Comparison of ENCODE assay signal across 8 cellular contexts in the genomic region with DNA sequence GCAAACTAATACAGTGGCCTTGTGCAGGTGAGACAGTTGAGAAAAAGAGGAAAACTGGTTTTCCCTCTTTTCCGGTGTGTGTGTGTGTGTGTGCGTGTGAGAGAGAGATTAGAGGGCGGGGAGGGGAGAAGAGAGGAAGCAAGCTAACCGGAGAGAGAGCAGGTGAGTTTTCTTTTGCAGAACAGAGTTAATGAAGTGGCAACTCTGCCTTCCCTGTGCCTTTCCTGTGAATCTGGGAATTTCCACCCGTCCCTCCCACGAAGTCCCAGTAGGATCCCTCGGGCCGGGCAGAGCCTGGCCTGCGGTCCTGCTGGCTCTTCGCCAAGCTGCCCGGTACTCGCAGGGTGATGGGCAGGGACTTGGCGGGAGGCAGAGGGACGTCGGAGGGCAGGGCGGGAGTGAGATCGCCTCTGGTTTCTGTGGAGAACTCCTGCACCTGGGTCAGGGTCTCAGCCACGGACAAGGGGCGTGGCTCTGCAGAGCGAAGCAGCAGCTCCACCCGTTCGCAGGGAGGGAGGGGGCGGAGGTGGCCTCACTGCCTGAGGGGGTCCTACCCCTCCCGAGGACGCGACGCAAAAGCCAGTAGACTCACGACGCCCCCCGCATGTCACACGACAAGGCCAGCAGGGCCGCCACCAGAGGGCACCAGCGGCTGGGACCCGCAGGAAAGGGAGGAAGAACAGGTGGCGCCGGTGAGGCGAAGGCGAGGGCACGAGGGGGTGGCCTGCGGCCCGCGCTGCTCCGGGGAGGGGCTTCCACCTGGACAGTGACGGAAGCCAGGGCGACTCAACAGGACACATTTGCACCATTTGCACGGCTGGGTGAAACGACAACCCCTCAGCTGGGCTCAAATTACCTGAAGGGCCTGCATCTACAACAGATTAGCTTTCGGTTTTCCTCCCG. TPM values are rescaled to one million over a fixed set of nuclear protein-coding genes. Genes with fewer than 3 reads are reported as not detected.
A peak's percentile ranks its signal among the peaks of the same experiment; 100 is the strongest.
DNase-seq lines count a peak whose midpoint lies in the region; TF ChIP-seq lines count a peak whose summit lies in the region.

No MANE protein-coding gene starts in this region.

- H3K9ac ChIP-seq in neural cell (ENCODE audit: low read length) (no peak overlapping the region), subcutaneous abdominal adipose tissue (ENCODE audit: low read length in 5 of 5) (peak overlapping the region in 4 of 5 donors; percentile 5 to 72 (median 58))

- no peak overlapping the region for H2AFZ ChIP-seq in neural cell (ENCODE audit: low read depth, low read length)

- H3K27ac Mint-ChIP-seq in activated T-cell treated with anti-CD3 and anti-CD28 coated beads, Interleukin-2, amount 50 U/mL, for 24 hours, result no peak overlapping the region

- DNase-seq in EL (peak; percentile 41), HK-2 (ENCODE audit: unreplicated experiment) (peak; percentile 79), NOMO-1 treated with DMSO at 0.1 percent for 48 hours (lab: John Stamatoyannopoulos, UW; ENCODE audit: unreplicated experiment) (peak; percentile 60), fibroblast of mammary gland (ENCODE audit: low read depth) (peak; percentile 11), putamen (ENCODE audit: low spot score) (no peak)
- DNase-seq in activated T-cell treated with anti-CD3 and anti-CD28 coated beads, Interleukin-2, amount 50 U/mL, for 24 hours, result peak; percentile 83

- no peak for TF ChIP-seq EP300 in neural cell (conservative IDR thresholded peaks at IDR 0.05; ENCODE audit: poor library complexity, severe bottlenecking)

- peaks cover 17% of the 10 kb centered on the region for H3K4me1 Mint-ChIP-seq in activated T-cell treated with anti-CD3 and anti-CD28 coated beads, Interleukin-2, amount 50 U/mL, for 24 hours (ENCODE audit: low read depth)

- peaks cover 3 to 28% (median 20%) of the 10 kb centered on the region in 5 donors for H3K4me1 ChIP-seq in subcutaneous abdominal adipose tissue (ENCODE audit: control insufficient read depth in 5 of 5, insufficient read depth in 5 of 5, low read length in 5 of 5)

- peak overlapping the region; percentile 34 for H3K4me3 ChIP-seq in fibroblast of mammary gland (ENCODE audit: control insufficient read depth, low read depth, low read length)
- H3K4me3 ChIP-seq in neural cell (ENCODE audit: low read length), result no peak overlapping the region
- H3K4me3 ChIP-seq in subcutaneous abdominal adipose tissue (ENCODE audit: low read depth in 1 of 5, low read length in 5 of 5), result peak overlapping the region; percentile 31 to 77 (median 75)

- no peaks in the 10 kb centered on the region for H3F3A ChIP-seq in neural cell (ENCODE audit: insufficient read depth, low read length, poor library complexity, severe bottlenecking)

- no peaks in the 10 kb centered on the region for H4K20me1 ChIP-seq in neural cell (ENCODE audit: insufficient read depth)

- H3K27me3 ChIP-seq in neural cell (ENCODE audit: insufficient read depth, low read depth, low read length) (no peaks in the 10 kb centered on the region), subcutaneous abdominal adipose tissue (ENCODE audit: control insufficient read depth in 5 of 5, insufficient read depth in 4 of 5, low read length in 5 of 5) (no peaks in the 10 kb centered on the region)

- TF ChIP-seq CTCF in fibroblast of mammary gland (conservative IDR thresholded peaks at IDR 0.05; ENCODE audit: control insufficient read depth, insufficient read depth, low read depth, low read length), result peak; percentile 46
- TF ChIP-seq CTCF in neural cell (IDR thresholded peaks at IDR 0.05; ENCODE audit: poor library complexity, severe bottlenecking), result peak; percentile 26

- peak overlapping the region; percentile 56 for H3K4me3 Mint-ChIP-seq in activated T-cell treated with anti-CD3 and anti-CD28 coated beads, Interleukin-2, amount 50 U/mL, for 24 hours

- H3K27ac ChIP-seq in neural cell (ENCODE audit: low read length) (no peak overlapping the region), subcutaneous abdominal adipose tissue (ENCODE audit: low read depth, low read length) (no peak overlapping the region)

- H3K9me3 ChIP-seq in neural cell (ENCODE audit: low read length) (no peaks in the 10 kb centered on the region), subcutaneous abdominal adipose tissue (ENCODE audit: control insufficient read depth in 5 of 5, low read length in 5 of 5) (peaks cover 0 to 7% (median 0%) of the 10 kb centered on the region in 5 donors)

- H3K36me3 ChIP-seq in neural cell (ENCODE audit: insufficient read depth, low read length) (no peaks in the 10 kb centered on the region), subcutaneous abdominal adipose tissue (ENCODE audit: control insufficient read depth in 5 of 5, insufficient read depth in 5 of 5, low read length in 5 of 5) (no peaks in the 10 kb centered on the region)

- H3K27me3 Mint-ChIP-seq in activated T-cell treated with anti-CD3 and anti-CD28 coated beads, Interleukin-2, amount 50 U/mL, for 24 hours, result peaks cover 5% of the 10 kb centered on the region

- no peak for TF ChIP-seq RAD21 in neural cell (conservative IDR thresholded peaks at IDR 0.05)

- no peaks in the 10 kb centered on the region for H3K9me2 ChIP-seq in neural cell (ENCODE audit: insufficient read depth, low read length)

- no peaks in the 10 kb centered on the region for H3K79me2 ChIP-seq in neural cell (replicated peaks; ENCODE audit: insufficient read depth, low read length)

- peaks cover 4% of the 10 kb centered on the region for H3K9me3 Mint-ChIP-seq in activated T-cell treated with anti-CD3 and anti-CD28 coated beads, Interleukin-2, amount 50 U/mL, for 24 hours

- no peaks in the 10 kb centered on the region for H3K36me3 Mint-ChIP-seq in activated T-cell treated with anti-CD3 and anti-CD28 coated beads, Interleukin-2, amount 50 U/mL, for 24 hours (ENCODE audit: low read depth)

- no peak overlapping the region for H3K4me2 ChIP-seq in neural cell (ENCODE audit: low read length)

TF ChIP-seq in neural cell, 6 proteins besides CTCF, POLR2A, EP300 and RAD21:
- TF ChIP-seq MXI1 (conservative IDR thresholded peaks at IDR 0.05; ENCODE audit: poor library complexity, severe bottlenecking) (no peak), EZH2 (IDR thresholded peaks at IDR 0.05; ENCODE audit: borderline replicate concordance, insufficient read depth, low read length, poor library complexity, severe bottlenecking) (no peak)
- TF ChIP-seq, protein P1, sequence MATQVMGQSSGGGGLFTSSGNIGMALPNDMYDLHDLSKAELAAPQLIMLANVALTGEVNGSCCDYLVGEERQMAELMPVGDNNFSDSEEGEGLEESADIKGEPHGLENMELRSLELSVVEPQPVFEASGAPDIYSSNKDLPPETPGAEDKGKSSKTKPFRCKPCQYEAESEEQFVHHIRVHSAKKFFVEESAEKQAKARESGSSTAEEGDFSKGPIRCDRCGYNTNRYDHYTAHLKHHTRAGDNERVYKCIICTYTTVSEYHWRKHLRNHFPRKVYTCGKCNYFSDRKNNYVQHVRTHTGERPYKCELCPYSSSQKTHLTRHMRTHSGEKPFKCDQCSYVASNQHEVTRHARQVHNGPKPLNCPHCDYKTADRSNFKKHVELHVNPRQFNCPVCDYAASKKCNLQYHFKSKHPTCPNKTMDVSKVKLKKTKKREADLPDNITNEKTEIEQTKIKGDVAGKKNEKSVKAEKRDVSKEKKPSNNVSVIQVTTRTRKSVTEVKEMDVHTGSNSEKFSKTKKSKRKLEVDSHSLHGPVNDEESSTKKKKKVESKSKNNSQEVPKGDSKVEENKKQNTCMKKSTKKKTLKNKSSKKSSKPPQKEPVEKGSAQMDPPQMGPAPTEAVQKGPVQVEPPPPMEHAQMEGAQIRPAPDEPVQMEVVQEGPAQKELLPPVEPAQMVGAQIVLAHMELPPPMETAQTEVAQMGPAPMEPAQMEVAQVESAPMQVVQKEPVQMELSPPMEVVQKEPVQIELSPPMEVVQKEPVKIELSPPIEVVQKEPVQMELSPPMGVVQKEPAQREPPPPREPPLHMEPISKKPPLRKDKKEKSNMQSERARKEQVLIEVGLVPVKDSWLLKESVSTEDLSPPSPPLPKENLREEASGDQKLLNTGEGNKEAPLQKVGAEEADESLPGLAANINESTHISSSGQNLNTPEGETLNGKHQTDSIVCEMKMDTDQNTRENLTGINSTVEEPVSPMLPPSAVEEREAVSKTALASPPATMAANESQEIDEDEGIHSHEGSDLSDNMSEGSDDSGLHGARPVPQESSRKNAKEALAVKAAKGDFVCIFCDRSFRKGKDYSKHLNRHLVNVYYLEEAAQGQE (IDR thresholded peaks at IDR 0.05; ENCODE audit: borderline replicate concordance), result no peak

RNA-seq across cellular contexts. Expression of a gene that starts 51.2 kb away (rescaled TPM):
- polyA plus RNA-seq in neural cell, result 6.4 and 8.0 TPM in 2 replicates
- polyA minus RNA-seq in neural cell, result 9.5 TPM in 2 replicates

RNA-seq across cellular contexts. Expression of a gene that starts 59.2 kb away (rescaled TPM):
- 7.4 and 10.0 TPM in 2 replicates for polyA plus RNA-seq in neural cell
- 11.2 and 14.5 TPM in 2 replicates for polyA minus RNA-seq in neural cell
